ENCODE assay signal across 20 cellular contexts in genomic region chr3:55592572-55592971, GRCh38.
DNase-seq lines count a peak whose midpoint lies in the region; ATAC-seq, FAIRE-seq and TF ChIP-seq lines count a peak whose summit lies in the region.
"Had no signal": no experiment of that assay in that cellular context is flagged by ENCODE, and none has a peak within 500 bp of the region (broad histone marks: within the 10 kb centered on the region; RNA-seq: fewer than 3 reads in every experiment).

No MANE protein-coding gene starts in this region.

- no peak for ATAC-seq in heart right ventricle
- ATAC-seq in HG02610 (IDR thresholded peaks at IDR 0.05; ENCODE audit: unreplicated experiment): no peak
- ATAC-seq: activated T-cell treated with anti-CD3 and anti-CD28 coated beads, Interleukin-2, amount 50 U/mL, for 72 hours; CD8-positive, alpha-beta T cell; left colon; T-helper 17 cell had no signal

- H3K4me1 ChIP-seq in cardiac muscle cell (ENCODE audit: low read depth) (peaks cover 10% of the 10 kb centered on the region), heart right ventricle (no peaks in the 10 kb centered on the region), iPS-20b (ENCODE audit: insufficient read depth, low read length) (peaks cover 20% of the 10 kb centered on the region)

- DNase-seq in cardiac muscle cell (ENCODE audit: low read depth in 1 of 2, low spot score in 1 of 2): no peak
- DNase-seq in heart right ventricle: no peak
- peak; percentile 64 for DNase-seq in bronchial epithelial cell (ENCODE audit: low read depth)
- DNase-seq in type B pancreatic cell (ENCODE audit: extremely low spot score, unreplicated experiment): no peak
- no peak for DNase-seq in SW480 (ENCODE audit: low spot score)
- no peak for DNase-seq in SKM-1 (lab: John Stamatoyannopoulos, UW; ENCODE audit: unreplicated experiment)
- DNase-seq: activated CD4-positive, alpha-beta T cell treated with anti-CD3 and anti-CD28 coated beads, Interleukin-2, amount 10 ng/mL, durations not matched to agents 24 days and 14 days; activated naive CD4-positive, alpha-beta T cell treated with Interleukin-2 at 50 U/mL for 16 hours; activated T-cell treated with anti-CD3 and anti-CD28 coated beads, Interleukin-2, amount 50 U/mL, for 72 hours; CD8-positive, alpha-beta T cell; left colon; naive B cell; NCI-H1105 treated with DMSO at 0.1 percent for 48 hours; NCI-H2081 treated with DMSO at 0.1 percent for 48 hours; NCI-H69; stimulated activated CD4-positive, alpha-beta T cell treated with anti-CD3 and anti-CD28 coated beads, Interleukin-1b, Interleukin-23, amount 100 ng/mL, for 48 hours; T-helper 17 cell had no signal

- H3K4me3 Mint-ChIP-seq in type B pancreatic cell: peak overlapping the region; percentile 21
- H3K4me3 Mint-ChIP-seq: activated CD4-positive, alpha-beta T cell treated with anti-CD3 and anti-CD28 coated beads, Interleukin-2, amount 10 ng/mL, durations not matched to agents 24 days and 14 days; activated T-cell treated with anti-CD3 and anti-CD28 coated beads, Interleukin-2, amount 50 U/mL, for 72 hours; CD8-positive, alpha-beta T cell; naive B cell; T-helper 17 cell had no signal

- WGBS in heart right ventricle, 2 donors: 81 to 82% methylated on average over 5 of the region's 5 CpGs

- H3K27me3 Mint-ChIP-seq in type B pancreatic cell: peaks cover 16% of the 10 kb centered on the region
- H3K27me3 Mint-ChIP-seq: activated CD4-positive, alpha-beta T cell treated with anti-CD3 and anti-CD28 coated beads, Interleukin-2, amount 10 ng/mL, durations not matched to agents 24 days and 14 days; T-helper 17 cell had no signal

- intact Hi-C loops in heart right ventricle (cut with DNase I): no loop called here

- H3K27ac ChIP-seq in cardiac muscle cell: peak overlapping the region; percentile 55
- peak overlapping the region in 1 of 10 donors; percentile 31 for H3K27ac ChIP-seq in heart right ventricle
- H3K27ac ChIP-seq in iPS-20b (ENCODE audit: low read length): no peak overlapping the region
- H3K27ac ChIP-seq: VCaP had no signal

- peaks cover 5% of the 10 kb centered on the region for H3K9me3 Mint-ChIP-seq in type B pancreatic cell
- H3K9me3 Mint-ChIP-seq: activated CD4-positive, alpha-beta T cell treated with anti-CD3 and anti-CD28 coated beads, Interleukin-2, amount 10 ng/mL, durations not matched to agents 24 days and 14 days; CD8-positive, alpha-beta T cell had no signal

- H3K9ac ChIP-seq in iPS-20b (ENCODE audit: low read depth, low read length): peak overlapping the region; percentile 43; the same call in 1 of the 2 replicates

- H3K9me3 ChIP-seq in cardiac muscle cell (ENCODE audit: low read depth): no peaks in the 10 kb centered on the region
- no peaks in the 10 kb centered on the region for H3K9me3 ChIP-seq in heart right ventricle
- no peaks in the 10 kb centered on the region for H3K9me3 ChIP-seq in iPS-20b (ENCODE audit: insufficient read depth, low read depth, low read length)

- peak; percentile 64 for FAIRE-seq in bronchial epithelial cell (lab: Jason Lieb, UNC)

- no peak overlapping the region for H3K4me3 ChIP-seq in cardiac muscle cell
- H3K4me3 ChIP-seq in heart right ventricle: no peak overlapping the region
- no peak overlapping the region for H3K4me3 ChIP-seq in bronchial epithelial cell (ENCODE audit: low read depth, low read length)
- H3K4me3 ChIP-seq in iPS-20b (ENCODE audit: low read length): no peak overlapping the region

- peaks cover 34% of the 10 kb centered on the region for H3K4me1 Mint-ChIP-seq in type B pancreatic cell (ENCODE audit: unreplicated experiment)
- H3K4me1 Mint-ChIP-seq: activated CD4-positive, alpha-beta T cell treated with anti-CD3 and anti-CD28 coated beads, Interleukin-2, amount 10 ng/mL, durations not matched to agents 24 days and 14 days; naive B cell; T-helper 17 cell had no signal

- no peaks in the 10 kb centered on the region for H3K27me3 ChIP-seq in cardiac muscle cell
- H3K27me3 ChIP-seq in heart right ventricle: peaks cover 0 to 7% (median 0%) of the 10 kb centered on the region in 7 donors
- H3K27me3 ChIP-seq in bronchial epithelial cell (ENCODE audit: control insufficient read depth, insufficient read depth, low read length): no peaks in the 10 kb centered on the region
- no peaks in the 10 kb centered on the region for H3K27me3 ChIP-seq in iPS-20b (ENCODE audit: insufficient read depth, low read length)

- H3K27ac Mint-ChIP-seq in type B pancreatic cell: peak overlapping the region; percentile 73
- H3K27ac Mint-ChIP-seq: activated CD4-positive, alpha-beta T cell treated with anti-CD3 and anti-CD28 coated beads, Interleukin-2, amount 10 ng/mL, durations not matched to agents 24 days and 14 days; activated T-cell treated with anti-CD3 and anti-CD28 coated beads, Interleukin-2, amount 50 U/mL, for 72 hours; CD8-positive, alpha-beta T cell; naive B cell; T-helper 17 cell had no signal

- H3K36me3 ChIP-seq in cardiac muscle cell: no peaks in the 10 kb centered on the region
- H3K36me3 ChIP-seq in heart right ventricle: no peaks in the 10 kb centered on the region
- H3K36me3 ChIP-seq in bronchial epithelial cell (ENCODE audit: control insufficient read depth, insufficient read depth, low read length): no peaks in the 10 kb centered on the region
- no peaks in the 10 kb centered on the region for H3K36me3 ChIP-seq in iPS-20b (ENCODE audit: insufficient read depth, low read depth, low read length)

- H3K36me3 Mint-ChIP-seq in type B pancreatic cell: peaks cover 4% of the 10 kb centered on the region
- H3K36me3 Mint-ChIP-seq: CD8-positive, alpha-beta T cell; naive B cell had no signal

- TF ChIP-seq CTCF in cardiac muscle cell (IDR thresholded peaks at IDR 0.05; ENCODE audit: low read depth, low read length) (no peak), heart right ventricle (IDR thresholded peaks at IDR 0.05) (no peak), bronchial epithelial cell (IDR thresholded peaks at IDR 0.05; ENCODE audit: insufficient read depth, low read length, severe bottlenecking) (no peak), type B pancreatic cell (conservative IDR thresholded peaks at IDR 0.05) (no peak)
